19 cellular contexts compared by ENCODE assay signal in genomic region chr12:78866518-78866917, GRCh38. TPM values are rescaled to one million over a fixed set of nuclear protein-coding genes. Genes with fewer than 3 reads are reported as not detected.
DNase-seq lines count a peak whose midpoint lies in the region; ATAC-seq and TF ChIP-seq lines count a peak whose summit lies in the region.
"Had no signal": no experiment of that assay in that cellular context is flagged by ENCODE, and none has a peak within 500 bp of the region (broad histone marks: within the 10 kb centered on the region; RNA-seq: fewer than 3 reads in every experiment).

No MANE protein-coding gene starts in this region.

- POLR2A ChIA-PET in A673 (lab: Charles Lee; ENCODE audit: low non-redundant PET) = no interaction called here

- in situ Hi-C loops in G401 (cut with HindIII; ENCODE audit: low sequenced_read_pairs) = no loop called here

- H3K4me1 Mint-ChIP-seq in T-helper 17 cell = no peaks in the 10 kb centered on the region

- intact Hi-C loops in A673 (cut with micrococcal nuclease; ENCODE audit: unreplicated experiment) = loop anchor here (5.0 to 10.0 kb wide), 5 partner anchors 124 to 682 kb away; no protein-coding TSS in a partner anchor

- DNase-seq in A673 (ENCODE audit: low spot score) = no peak
- DNase-seq in G401 (ENCODE audit: low spot score) = peak; percentile 61
- DNase-seq in NCI-H82 treated with DMSO at 0.1 percent for 48 hours (lab: John Stamatoyannopoulos, UW; ENCODE audit: unreplicated experiment) = peak; percentile 39
- peak; percentile 11 for DNase-seq in left kidney (ENCODE audit: low read depth, low spot score)
- no peak for DNase-seq in T-helper 17 cell
- no peak for DNase-seq in NCI-H526 treated with DMSO at 0.1 percent for 48 hours (lab: John Stamatoyannopoulos, UW)
- DNase-seq in stimulated activated CD4-positive, alpha-beta T cell treated with anti-CD3 and anti-CD28 coated beads, Interleukin-4, amount 100 ng/mL, for 4 hours = no peak
- no peak for DNase-seq in amygdala (lab: John Stamatoyannopoulos, UW)
- DNase-seq: Calu3, Karpas-422, left ventricle myocardium inferior, NCI-H1092, ovary, PC-9, uterus had no signal

- no peak for TF ChIP-seq CTCF in A673 (conservative IDR thresholded peaks at IDR 0.05; ENCODE audit: low read depth, low read length)

- H3K4me3 ChIP-seq in A673 (ENCODE audit: low read depth, low read length, poor library complexity, severe bottlenecking) = peak overlapping the region; percentile 75
- H3K4me3 ChIP-seq: gastroesophageal sphincter, left ventricle myocardium inferior, ovary, PC-9 had no signal

- H3K27ac ChIP-seq in A673 (ENCODE audit: low read depth, low read length, poor library complexity, severe bottlenecking) = peak overlapping the region; percentile 66
- H3K27ac ChIP-seq: gastroesophageal sphincter, left ventricle myocardium inferior, ovary, PC-9, SJSA1 had no signal

- no peaks in the 10 kb centered on the region for H3K27me3 ChIP-seq in A673 (replicated peaks; ENCODE audit: insufficient read depth, low read depth, low read length, poor library complexity)
- H3K27me3 ChIP-seq: ovary, SJSA1, uterus had no signal

- no peaks in the 10 kb centered on the region for H3K36me3 Mint-ChIP-seq in T-helper 17 cell (ENCODE audit: low read depth)

- H3K9me3 ChIP-seq in A673 (ENCODE audit: low read depth, low read length, poor library complexity, severe bottlenecking) (no peaks in the 10 kb centered on the region), T-helper 17 cell (ENCODE audit: control insufficient read depth, low read length, poor library complexity, severe bottlenecking) (no peaks in the 10 kb centered on the region)
- H3K9me3 ChIP-seq: gastroesophageal sphincter, left ventricle myocardium inferior, ovary, SJSA1, uterus had no signal

- no TSS peak for BruUV-seq in A673 (replicated peaks; lab: Mats Ljungman, UMichigan)

- H3K27me3 Mint-ChIP-seq in T-helper 17 cell = no peaks in the 10 kb centered on the region

- no peak overlapping the region for H3K27ac Mint-ChIP-seq in T-helper 17 cell
- H3K27ac Mint-ChIP-seq: T-helper 2 cell treated with Interferon-gamma antibody and Interleukin-4, amounts not matched to agents 5 μg/mL and 100 μg/mL, for 36 hours had no signal

- CTCF ChIA-PET in A673 (lab: Charles Lee) = no interaction called here

- no peak for ATAC-seq in T-helper 17 cell
- ATAC-seq: gastroesophageal sphincter had no signal

- H3K36me3 ChIP-seq in A673 (ENCODE audit: insufficient read depth, low read length, poor library complexity, severe bottlenecking) = peaks cover 23% of the 10 kb centered on the region
- H3K36me3 ChIP-seq: gastroesophageal sphincter, left ventricle myocardium inferior, ovary, SJSA1, uterus had no signal

- H3K4me1 ChIP-seq in A673 (ENCODE audit: insufficient read depth, low read length, poor library complexity, severe bottlenecking) = peaks cover 44% of the 10 kb centered on the region
- H3K4me1 ChIP-seq: uterus had no signal

- no peak overlapping the region for H3K4me3 Mint-ChIP-seq in T-helper 17 cell
- H3K4me3 Mint-ChIP-seq: T-helper 2 cell treated with Interferon-gamma antibody and Interleukin-4, amounts not matched to agents 5 μg/mL and 100 μg/mL, for 36 hours had no signal

RNA-seq across cellular contexts. Expression of gene SYT1, which starts 1.9 kb away (rescaled TPM):
- total RNA-seq in A673 (2021) (79.4 and 80.9 TPM in 2 replicates), T-helper 17 cell (not detected)
- not detected in 2 replicates for total RNA-seq in G401 (2014; rRNA removed; shearing (Covaris generic))
- total RNA-seq: activated CD8-positive, alpha-beta memory T cell treated with anti-CD3 and anti-CD28 coated beads for 36 hours had no signal

Comparison
In these comparisons a context has a peak if more than half of its experiments do, and no peak if none do; other contexts are left out.
1. DNase-seq: peak in G401 (single experiment), NCI-H82 treated with DMSO at 0.1 percent for 48 hours (single experiment) and left kidney (single experiment); none in A673 (single experiment), T-helper 17 cell (0 of 3), NCI-H526 treated with DMSO at 0.1 percent for 48 hours (single experiment), stimulated activated CD4-positive, alpha-beta T cell treated with anti-CD3 and anti-CD28 coated beads, Interleukin-4, amount 100 ng/mL, for 4 hours (0 of 2) and amygdala (0 of 56).
2. RNA of gene SYT1, which starts 1.9 kb away (total RNA-seq): 79.4 to 80.9 TPM in A673; not detected in G401 and not detected in T-helper 17 cell; every median in the first group is over 10 times any median in the second.